ENCODE assay signal across 8 cellular contexts in genomic region chr10:12419279-12419847, GRCh38.
DNase-seq lines count a peak whose midpoint lies in the region; ATAC-seq and TF ChIP-seq lines count a peak whose summit lies in the region.

No MANE protein-coding gene starts in this region.

- no peak overlapping the region for H3K27ac ChIP-seq in CD4-positive, alpha-beta T cell (ENCODE audit: low read depth, low read length)
- peak overlapping the region; percentile 61 for H3K27ac ChIP-seq in SU-DHL-6 (ENCODE audit: low read depth, low read length)
- peak overlapping the region; percentile 38 to 56 (median 42) for H3K27ac ChIP-seq in transverse colon

- H3K4me3 Mint-ChIP-seq in CD4-positive, alpha-beta T cell: no peak overlapping the region
- no peak overlapping the region for H3K4me3 Mint-ChIP-seq in natural killer cell

- H3K4me1 ChIP-seq in transverse colon: peaks cover 4 to 31% (median 17%) of the 10 kb centered on the region in 4 donors

- no peaks in the 10 kb centered on the region for H3K27me3 ChIP-seq in CD4-positive, alpha-beta T cell (ENCODE audit: control insufficient read depth, insufficient read depth, low read length)
- H3K27me3 ChIP-seq in SU-DHL-6 (ENCODE audit: low read length) (no peaks in the 10 kb centered on the region), transverse colon (no peaks in the 10 kb centered on the region)

- peak overlapping the region; percentile 73 for H3K27ac Mint-ChIP-seq in CD4-positive, alpha-beta T cell
- H3K27ac Mint-ChIP-seq in natural killer cell: peak overlapping the region; percentile 14 to 78

- H3K9ac ChIP-seq in SU-DHL-6 (ENCODE audit: low read length): no peak overlapping the region

- H3K27me3 Mint-ChIP-seq in CD4-positive, alpha-beta T cell: no peaks in the 10 kb centered on the region
- no peaks in the 10 kb centered on the region for H3K27me3 Mint-ChIP-seq in natural killer cell (ENCODE audit: low read depth in 2 of 2)

- H3K36me3 ChIP-seq in SU-DHL-6 (ENCODE audit: low read length) (no peaks in the 10 kb centered on the region), transverse colon (no peaks in the 10 kb centered on the region)

- H3K4me1 Mint-ChIP-seq in CD4-positive, alpha-beta T cell (ENCODE audit: low read depth): peaks cover 61% of the 10 kb centered on the region
- peaks cover 38 to 52% of the 10 kb centered on the region in 2 donors for H3K4me1 Mint-ChIP-seq in natural killer cell

- no peak for TF ChIP-seq POLR2A in transverse colon (IDR thresholded peaks at IDR 0.05)

- peaks cover 18% of the 10 kb centered on the region; the same call in 1 of the 2 replicates for H4K20me1 ChIP-seq in SU-DHL-6 (ENCODE audit: low read depth, low read length)

- H3K4me2 ChIP-seq in SU-DHL-6 (ENCODE audit: low read depth, low read length, poor library complexity, severe bottlenecking): peak overlapping the region; percentile 23

- peak; percentile 6 to 52 (median 30) for DNase-seq in CD4-positive, alpha-beta T cell
- DNase-seq in amniotic epithelial cell (ENCODE audit: low read depth) (peak; percentile 99), natural killer cell (no peak), transverse colon (no peak), iPS-NIHi11 (ENCODE audit: low spot score) (no peak), putamen (ENCODE audit: low spot score) (no peak)

- H3K79me2 ChIP-seq in SU-DHL-6 (ENCODE audit: insufficient read depth, low read length): peaks cover 96% of the 10 kb centered on the region

- intact Hi-C loops in CD4-positive, alpha-beta T cell (cut with DNase I, micrococcal nuclease): no loop called here
- intact Hi-C loops in natural killer cell (cut with micrococcal nuclease): no loop called here
- intact Hi-C loops in transverse colon (cut with DNase I; ENCODE audit: low total_unique reads): no loop called here

- ATAC-seq in CD4-positive, alpha-beta T cell (ENCODE audit: poor library complexity): peak; percentile 87
- ATAC-seq in natural killer cell (peak; percentile 49 to 84 (median 67)), GM19463 (IDR thresholded peaks at IDR 0.05; ENCODE audit: unreplicated experiment) (no peak)

- no peak overlapping the region for H2AFZ ChIP-seq in SU-DHL-6 (ENCODE audit: low read depth, low read length, severe bottlenecking)

- H3K9me3 ChIP-seq in CD4-positive, alpha-beta T cell (ENCODE audit: control insufficient read depth, low read length): no peaks in the 10 kb centered on the region
- H3K9me3 ChIP-seq in SU-DHL-6 (ENCODE audit: insufficient read depth, low read length): no peaks in the 10 kb centered on the region
- no peaks in the 10 kb centered on the region for H3K9me3 ChIP-seq in transverse colon

- CTCF ChIA-PET in CD4-positive, alpha-beta T cell (lab: Charles Lee): interaction anchor here (0.7 kb wide), 1 partner anchor 31 kb away, joined by 3 read pairs; no protein-coding TSS in a partner anchor

- peaks cover 13% of the 10 kb centered on the region for H3K36me3 Mint-ChIP-seq in CD4-positive, alpha-beta T cell (ENCODE audit: low read depth)
- H3K36me3 Mint-ChIP-seq in natural killer cell: no peaks in the 10 kb centered on the region

- WGBS in transverse colon (ENCODE audit: low coverage in 1 of 2), 2 donors: 56 to 67% methylated on average over 3 to 9 of the region's 9 CpGs

- H3K4me3 ChIP-seq in SU-DHL-6 (ENCODE audit: insufficient read depth, low read length, poor library complexity, severe bottlenecking) (no peak overlapping the region), transverse colon (no peak overlapping the region)

- no peaks in the 10 kb centered on the region for H3K9me2 ChIP-seq in SU-DHL-6 (replicated peaks; ENCODE audit: insufficient read depth, low read length)

- H3K9me3 Mint-ChIP-seq in CD4-positive, alpha-beta T cell: no peaks in the 10 kb centered on the region
- no peaks in the 10 kb centered on the region for H3K9me3 Mint-ChIP-seq in natural killer cell

- TF ChIP-seq CTCF in CD4-positive, alpha-beta T cell (IDR thresholded peaks at IDR 0.05): no peak
- no peak for TF ChIP-seq CTCF in SU-DHL-6 (IDR thresholded peaks at IDR 0.05; ENCODE audit: insufficient read depth, low read length, poor library complexity, severe bottlenecking)
- TF ChIP-seq CTCF in natural killer cell (IDR thresholded peaks at IDR 0.05): no peak
- TF ChIP-seq CTCF in transverse colon (IDR thresholded peaks at IDR 0.05): no peak

- in situ Hi-C loops in transverse colon (cut with MboI; ENCODE audit: low pct_ligation_motif_present in 1 of 4, low pct_unique_long_range_greater_than_20kb in 1 of 4, low sequenced_read_pairs in 3 of 4): no loop called here

- H3F3A ChIP-seq in SU-DHL-6 (ENCODE audit: insufficient read depth): peaks cover 42% of the 10 kb centered on the region

- POLR2A ChIA-PET in CD4-positive, alpha-beta T cell (lab: Charles Lee): interaction anchor here (0.6 kb wide), 1 partner anchor 244 kb away, joined by 3 read pairs; no protein-coding TSS in a partner anchor

- TF ChIP-seq EP300 in transverse colon (IDR thresholded peaks at IDR 0.05; ENCODE audit: low read depth): no peak

Comparison
In these comparisons a context has a peak if more than half of its experiments do, and no peak if none do; other contexts are left out.
1. DNase-seq: peak in CD4-positive, alpha-beta T cell (10 of 10) and amniotic epithelial cell (single experiment); none in natural killer cell (single experiment), transverse colon (single experiment), iPS-NIHi11 (single experiment) and putamen (single experiment).